18 cellular contexts compared by ENCODE assay signal in genomic region chr2:228819701-228820100, GRCh38.
DNase-seq lines count a peak whose midpoint lies in the region; ATAC-seq and TF ChIP-seq lines count a peak whose summit lies in the region.
"Had no signal": no experiment of that assay in that cellular context is flagged by ENCODE, and none has a peak within 500 bp of the region (broad histone marks: within the 10 kb centered on the region; RNA-seq: fewer than 3 reads in every experiment).

No MANE protein-coding gene starts in this region.

- no peak for TF ChIP-seq EP300 in upper lobe of left lung (IDR thresholded peaks at IDR 0.05)

- H2BK5ac ChIP-seq in trophoblast cell (ENCODE audit: low read depth, low read length, poor library complexity) = no peak overlapping the region

- H3K4me1 ChIP-seq in trophoblast cell (ENCODE audit: control insufficient read depth in 1 of 2, insufficient read depth in 2 of 2, low read length in 2 of 2) (no peaks in the 10 kb centered on the region), upper lobe of left lung (no peaks in the 10 kb centered on the region)
- H3K4me1 ChIP-seq: HAP-1 had no signal

- H3K23ac ChIP-seq in trophoblast cell (ENCODE audit: low read length) = no peak overlapping the region

- H3K4me3 ChIP-seq in trophoblast cell (ENCODE audit: low read depth, low read length) (no peak overlapping the region), upper lobe of left lung (no peak overlapping the region)
- H3K4me3 ChIP-seq: HAP-1 had no signal

- H4K91ac ChIP-seq in trophoblast cell (ENCODE audit: low read depth, low read length) = no peak overlapping the region

- no peak overlapping the region for H4K12ac ChIP-seq in trophoblast cell (ENCODE audit: low read depth, low read length)

- H3K79me2 ChIP-seq in trophoblast cell (ENCODE audit: control insufficient read depth, insufficient read depth, low read length, poor library complexity) = no peaks in the 10 kb centered on the region

- no peak for TF ChIP-seq CTCF in upper lobe of left lung (IDR thresholded peaks at IDR 0.05)

- no peak for TF ChIP-seq POLR2A in upper lobe of left lung (IDR thresholded peaks at IDR 0.05)

- H3K36me3 ChIP-seq in trophoblast cell (ENCODE audit: control insufficient read depth in 1 of 2, insufficient read depth in 2 of 2, low read length in 2 of 2) = peaks cover 0 to 1% of the 10 kb centered on the region in 2 experiments
- no peaks in the 10 kb centered on the region for H3K36me3 ChIP-seq in upper lobe of left lung
- H3K36me3 ChIP-seq: HAP-1 had no signal

- no peak overlapping the region for H2AFZ ChIP-seq in trophoblast cell (ENCODE audit: insufficient read depth, low read length, poor library complexity)

- no peaks in the 10 kb centered on the region for H3K27me3 ChIP-seq in trophoblast cell (ENCODE audit: insufficient read depth, low read length)
- H3K27me3 ChIP-seq in upper lobe of left lung = no peaks in the 10 kb centered on the region

- no peak overlapping the region for H3K4ac ChIP-seq in trophoblast cell (ENCODE audit: low read depth, low read length)

- H3K9me3 ChIP-seq in trophoblast cell (ENCODE audit: insufficient read depth, low read depth, low read length) (no peaks in the 10 kb centered on the region), upper lobe of left lung (no peaks in the 10 kb centered on the region)
- H3K9me3 ChIP-seq: HAP-1 had no signal

- H3K27ac ChIP-seq in trophoblast cell (ENCODE audit: low read depth, low read length) (no peak overlapping the region), upper lobe of left lung (no peak overlapping the region)

- H2BK120ac ChIP-seq in trophoblast cell (ENCODE audit: insufficient read depth, low read length, poor library complexity) = peak overlapping the region; percentile 6

- H2AK5ac ChIP-seq in trophoblast cell (ENCODE audit: low read length) = peak overlapping the region; percentile 71

- ATAC-seq in upper lobe of left lung (ENCODE audit: low FRiP score in 2 of 2) (no peak), HG02571 (IDR thresholded peaks at IDR 0.05; ENCODE audit: unreplicated experiment) (no peak), HG02678 (IDR thresholded peaks at IDR 0.05; ENCODE audit: unreplicated experiment) (no peak)
- ATAC-seq: Panc1, T-helper 17 cell had no signal

- no peak overlapping the region for H3K14ac ChIP-seq in trophoblast cell (ENCODE audit: low read length)

- DNase-seq in Daoy (ENCODE audit: low read depth) (peak; percentile 4), HS-5 (ENCODE audit: low read depth) (peak; percentile 33), T1000 (lab: John Stamatoyannopoulos, UW) (peak; percentile 5), trophoblast cell (no peak), upper lobe of left lung (no peak)
- DNase-seq: C1 segment of cervical spinal cord; CD8-positive, alpha-beta memory T cell; DMS53; Karpas-422; MM.1S; NCI-H1092; NCI-H2081; NCI-H748 treated with DMSO at 0.1 percent for 48 hours; T-helper 17 cell had no signal

- H3K18ac ChIP-seq in trophoblast cell (ENCODE audit: low read length) = no peak overlapping the region

- no peak overlapping the region for H4K8ac ChIP-seq in trophoblast cell (ENCODE audit: low read depth, low read length)

- H3K9ac ChIP-seq in trophoblast cell (ENCODE audit: low read length) = no peak overlapping the region

- whole genome bisulfite sequencing in trophoblast cell (ENCODE audit: extremely low coverage, insufficient coverage, insufficient read length) = no CpG with 5 or more reads among the region's 3 CpGs
- WGBS in upper lobe of left lung, 2 donors = 65 to 73% methylated on average over 3 of the region's 3 CpGs

- no peak overlapping the region for H3K4me2 ChIP-seq in trophoblast cell (ENCODE audit: low read length)

- no peak overlapping the region for H2BK12ac ChIP-seq in trophoblast cell (ENCODE audit: low read length)

- H3K79me1 ChIP-seq in trophoblast cell (ENCODE audit: low read length) = no peaks in the 10 kb centered on the region

Comparison
In these comparisons a context has a peak if more than half of its experiments do, and no peak if none do; other contexts are left out.
1. DNase-seq: peak in Daoy (single experiment), HS-5 (single experiment) and T1000 (single experiment); none in trophoblast cell (0 of 2) and upper lobe of left lung (0 of 2).